Comparison of ENCODE assay signal across 14 cellular contexts in the genomic region with DNA sequence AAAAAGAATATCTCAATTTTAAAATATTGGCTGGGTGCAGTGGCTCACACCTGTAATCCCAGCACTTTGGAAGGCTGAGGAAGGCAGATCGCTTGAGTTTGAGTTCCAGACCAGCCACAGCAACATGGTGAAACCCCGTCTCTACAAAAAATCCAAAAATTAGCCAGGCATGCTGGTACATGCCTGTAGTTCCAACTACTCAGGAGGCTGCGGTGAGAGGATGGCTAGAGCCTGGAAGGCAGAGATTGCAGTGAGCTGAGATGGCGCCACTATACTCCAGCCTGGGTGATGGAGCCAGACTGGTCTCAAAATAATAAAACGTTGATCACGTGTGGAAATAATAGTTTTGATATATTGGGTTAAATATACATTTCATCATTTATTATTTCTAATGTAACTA.
"Had no signal": no experiment of that assay in that cellular context is flagged by ENCODE, and none has a peak within 500 bp of the region (broad histone marks: within the 10 kb centered on the region; RNA-seq: fewer than 3 reads in every experiment).

No MANE protein-coding gene starts in this region.

- H3K27me3 Mint-ChIP-seq: memory B cell had no signal

- H3K4me3 ChIP-seq: cardiac muscle cell, esophagus muscularis mucosa, hepatocyte, left ventricle myocardium inferior, mucosa of descending colon, tibial artery, vagina had no signal

- H3K9me3 ChIP-seq: esophagus muscularis mucosa, left ventricle myocardium inferior, mucosa of descending colon, neutrophil, tibial artery, vagina had no signal

- H3K36me3 ChIP-seq: cardiac muscle cell, neutrophil, tibial artery, vagina had no signal

- H3K27ac ChIP-seq: cardiac muscle cell, hepatocyte, left ventricle myocardium inferior, tibial artery, vagina, WERI-Rb-1 had no signal

- H3K4me3 Mint-ChIP-seq: memory B cell; natural killer cell; stimulated activated effector memory CD8-positive, alpha-beta T cell treated with anti-CD3 and anti-CD28 coated beads, Interleukin-12 subunit alpha, Interleukin-12 subunit beta, amount 100 ng/mL, for 72 hours; T-helper 1 cell treated with Interleukin-12 subunit alpha and Interleukin-12 subunit beta and Interleukin-4 antibody, amounts not matched to agents 30 μg/mL and 1 μg/mL, for 36 hours had no signal

- H3K36me3 Mint-ChIP-seq: natural killer cell had no signal

- H3K4me2 ChIP-seq: hepatocyte had no signal

- H3K27me3 ChIP-seq: cardiac muscle cell, esophagus muscularis mucosa, hepatocyte, neutrophil, tibial artery, vagina had no signal

- ATAC-seq: mucosa of descending colon; natural killer cell; stimulated activated effector memory CD8-positive, alpha-beta T cell treated with anti-CD3 and anti-CD28 coated beads, Interleukin-12 subunit alpha, Interleukin-12 subunit beta, amount 100 ng/mL, for 72 hours had no signal

- H3K9me3 Mint-ChIP-seq: memory B cell; natural killer cell; stimulated activated effector memory CD8-positive, alpha-beta T cell treated with anti-CD3 and anti-CD28 coated beads, Interleukin-12 subunit alpha, Interleukin-12 subunit beta, amount 100 ng/mL, for 72 hours; T-helper 1 cell treated with Interleukin-12 subunit alpha and Interleukin-12 subunit beta and Interleukin-4 antibody, amounts not matched to agents 30 μg/mL and 1 μg/mL, for 36 hours had no signal

- DNase-seq: activated gamma-delta T cell, left ventricle myocardium inferior, mucosa of descending colon, natural killer cell, tibial artery, WERI-Rb-1 had no signal
